In the genomic region with DNA sequence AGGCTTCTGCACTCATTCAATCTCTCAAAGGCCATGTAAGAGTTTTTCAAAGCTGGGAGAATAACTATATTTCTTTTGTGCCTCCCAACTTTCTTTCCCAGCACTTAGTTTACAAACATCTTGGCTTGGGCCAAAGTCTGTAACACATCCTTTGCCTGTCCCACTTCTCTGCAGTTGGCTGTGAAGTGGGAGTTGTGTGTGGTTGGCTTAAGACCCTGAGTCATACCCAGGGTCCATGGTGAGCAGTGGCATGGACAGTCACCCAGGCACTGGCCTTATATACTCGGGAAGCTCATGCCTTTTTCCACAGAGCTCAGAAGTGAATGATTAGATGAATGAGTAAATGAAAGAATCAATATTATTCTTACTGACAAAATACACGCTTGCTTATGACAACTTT, we compare ENCODE assay signal across 25 cellular contexts.
"Had no signal": no experiment of that assay in that cellular context is flagged by ENCODE, and none has a peak within 500 bp of the region (broad histone marks: within the 10 kb centered on the region; RNA-seq: fewer than 3 reads in every experiment).

No MANE protein-coding gene starts in this region.

- DNase-seq: Kasumi-1; MG63; NCI-H1092; NCI-H1105 treated with DMSO at 0.1 percent for 48 hours; NCI-H1417 treated with DMSO at 0.1 percent for 48 hours; NCI-H146; NCI-H1694 treated with DMSO at 0.1 percent for 48 hours; NCI-H1930; NCI-H2081; NCI-H2107; NCI-H2171; NCI-H226; NCI-H446; NCI-H510A; NCI-H524 treated with DMSO at 0.1 percent for 48 hours; NCI-H69; NCI-H774; NK-92 treated with Interleukin-12 subunit alpha and Interleukin-12 subunit beta, amount 100 ng/mL, for 24 hours; PC-3; SHP77 treated with DMSO at 0.1 percent for 48 hours; SJCRH30 had no signal

- ATAC-seq: K562, Panc1, PC-3, Right ventricle myocardium inferior, SK-N-SH treated with all-trans-retinoic acid at 6 μM for 48 hours had no signal
